In genomic region chr5:35924950-35925722, GRCh38 we compare ENCODE assay signal across 1 cellular context.
A peak's percentile ranks its signal among the peaks of the same experiment; 100 is the strongest.
TF ChIP-seq lines count a peak whose summit lies in the region.

No MANE protein-coding gene starts in this region.

TF ChIP-seq in HepG2, 621 proteins besides CTCF, POLR2A, EP300 and RAD21 (continued from another document):
- TF ChIP-seq MYPOP (CRISPR knock-in tag; IDR thresholded peaks at IDR 0.05): peak; percentile 57; the same call in 1 of the 2 replicates
- TF ChIP-seq TRIM22 (IDR thresholded peaks at IDR 0.05): no peak
- TF ChIP-seq ZNF510 (CRISPR knock-in tag; IDR thresholded peaks at IDR 0.05; ENCODE audit: low read depth): no peak
- no peak for TF ChIP-seq ZMYM4 (CRISPR knock-in tag; IDR thresholded peaks at IDR 0.05)
- peak; percentile 88 for TF ChIP-seq HNRNPLL (IDR thresholded peaks at IDR 0.05; ENCODE audit: low read depth, low read length, poor library complexity, severe bottlenecking)
- peak; percentile 32 for TF ChIP-seq TEAD3 (CRISPR knock-in tag; optimal IDR thresholded peaks at IDR 0.05; ENCODE audit: borderline replicate concordance)
- no peak for TF ChIP-seq PAWR (CRISPR knock-in tag; IDR thresholded peaks at IDR 0.05; ENCODE audit: borderline replicate concordance)
- no peak for TF ChIP-seq ZNF235 (CRISPR knock-in tag; IDR thresholded peaks at IDR 0.05; ENCODE audit: borderline replicate concordance)
- TF ChIP-seq MYC (CRISPR knock-in tag; IDR thresholded peaks at IDR 0.05; ENCODE audit: borderline replicate concordance): peak; percentile 62; the same call in 1 of the 2 replicates
- TF ChIP-seq MNT (IDR thresholded peaks at IDR 0.05): peak; percentile 82
- 0 out of 2 replicates have a peak, but pooled peaks have one; percentile 43 for TF ChIP-seq MAX (IDR thresholded peaks at IDR 0.05)
